24 cellular contexts compared by ENCODE assay signal in the genomic region with DNA sequence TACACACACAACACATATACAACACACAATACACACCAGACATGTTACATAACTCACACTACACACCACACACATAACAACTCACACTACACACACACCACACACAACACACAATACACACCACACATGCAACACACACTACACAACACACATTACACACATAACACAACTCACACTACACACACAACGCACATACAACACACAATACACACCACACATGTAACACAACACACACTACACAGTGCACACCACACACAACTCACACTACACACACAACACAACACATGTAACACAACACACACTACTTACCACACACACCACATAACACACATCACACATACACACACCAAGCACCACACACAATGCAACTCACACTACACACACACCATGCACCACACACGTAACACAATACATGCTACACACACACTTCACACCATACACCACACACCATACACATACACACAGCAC.
DNase-seq lines count a peak whose midpoint lies in the region; ATAC-seq, FAIRE-seq and TF ChIP-seq lines count a peak whose summit lies in the region.
"Had no signal": no experiment of that assay in that cellular context is flagged by ENCODE, and none has a peak within 500 bp of the region (broad histone marks: within the 10 kb centered on the region; RNA-seq: fewer than 3 reads in every experiment).

No MANE protein-coding gene starts in this region.

- H3K4ac ChIP-seq in trophoblast cell (ENCODE audit: low read depth, low read length), result no peak overlapping the region

- H2AK5ac ChIP-seq in trophoblast cell (ENCODE audit: low read length), result no peak overlapping the region

- no peak overlapping the region for H3K4me2 ChIP-seq in K562 (ENCODE audit: insufficient read depth, low read length)
- H3K4me2 ChIP-seq in trophoblast cell (ENCODE audit: low read length), result no peak overlapping the region
- H3K4me2 ChIP-seq: GM23338, KMS-11, SK-N-SH had no signal

- intact Hi-C loops in K562 (cut with micrococcal nuclease), result no loop called here

- H3K79me2 ChIP-seq in K562 (ENCODE audit: control insufficient read depth, insufficient read depth, low read length) (no peaks in the 10 kb centered on the region), trophoblast cell (ENCODE audit: control insufficient read depth, insufficient read depth, low read length, poor library complexity) (no peaks in the 10 kb centered on the region)

- H3K14ac ChIP-seq in trophoblast cell (ENCODE audit: low read length), result no peak overlapping the region

- H2AFZ ChIP-seq in K562 (ENCODE audit: low read depth, low read length), result no peak overlapping the region
- no peak overlapping the region for H2AFZ ChIP-seq in trophoblast cell (ENCODE audit: insufficient read depth, low read length, poor library complexity)
- H2AFZ ChIP-seq: GM23338 had no signal

- H3K9me3 ChIP-seq in K562 (replicated peaks; ENCODE audit: control insufficient read depth, insufficient read depth, low read depth, low read length) (no peaks in the 10 kb centered on the region; the same call in 1 of the 2 replicates), trophoblast cell (ENCODE audit: insufficient read depth, low read depth, low read length) (peaks cover 3% of the 10 kb centered on the region)
- H3K9me3 ChIP-seq: SK-N-SH had no signal

- H4K91ac ChIP-seq in trophoblast cell (ENCODE audit: low read depth, low read length), result no peak overlapping the region

- no peak overlapping the region for H3K27ac ChIP-seq in K562 (ENCODE audit: extremely low read depth, low read depth, low read length)
- H3K27ac ChIP-seq in trophoblast cell (ENCODE audit: low read depth, low read length), result no peak overlapping the region
- H3K27ac ChIP-seq: KMS-11 had no signal

- CTCF ChIA-PET in HEK293T (lab: Yijun Ruan, JAX), result no interaction called here
- CTCF ChIA-PET in K562 (lab: Yijun Ruan, JAX; ENCODE audit: low intra/inter-chr PET ratio), result no interaction called here

- H4K20me1 ChIP-seq in K562 (replicated peaks; ENCODE audit: control insufficient read depth, insufficient read depth, low read length), result 0 out of 2 replicates have a peak, but pooled peaks cover 4% of the 10 kb centered on the region

- H3K9me1 ChIP-seq in K562 (ENCODE audit: control insufficient read depth, insufficient read depth, low read length), result no peaks in the 10 kb centered on the region

- H3K27me3 ChIP-seq in K562 (ENCODE audit: control insufficient read depth in 2 of 2, insufficient read depth in 2 of 2, low read length in 2 of 2), result peaks cover 2 to 12% of the 10 kb centered on the region in 2 experiments; a peak in 4 of 5 replicates
- H3K27me3 ChIP-seq in trophoblast cell (ENCODE audit: insufficient read depth, low read length), result no peaks in the 10 kb centered on the region

- FAIRE-seq in GM12891 (lab: Jason Lieb, UNC), result peak; percentile 72
- FAIRE-seq in K562 (lab: Jason Lieb, UNC), result peak; percentile 74
- FAIRE-seq: A204.1 had no signal

- no peak for TF ChIP-seq CTCF in K562 (IDR thresholded peaks at IDR 0.05 in 2 of 3, conservative IDR thresholded peaks at IDR 0.05 in 1 of 3; ENCODE audit: insufficient read depth in 2 of 3, low read depth in 1 of 3, low read length in 3 of 3)

- H3K23ac ChIP-seq in trophoblast cell (ENCODE audit: low read length), result peak overlapping the region; percentile 47

- no TSS peak for BruUV-seq in K562 (replicated peaks; lab: Mats Ljungman, UMichigan)

- no peak for TF ChIP-seq EP300 in K562 (IDR thresholded peaks at IDR 0.05; ENCODE audit: low read length)

- H2BK5ac ChIP-seq in trophoblast cell (ENCODE audit: low read depth, low read length, poor library complexity), result no peak overlapping the region

- in situ Hi-C loops in K562 (cut with MboI), result no loop called here

- no peak overlapping the region for H4K8ac ChIP-seq in trophoblast cell (ENCODE audit: low read depth, low read length)

- no peaks in the 10 kb centered on the region for H3K79me1 ChIP-seq in trophoblast cell (ENCODE audit: low read length)

- TF ChIP-seq POLR2A in GM12891 (IDR thresholded peaks at IDR 0.05; ENCODE audit: low read depth, low read length), result no peak
- TF ChIP-seq POLR2A in K562 (conservative IDR thresholded peaks at IDR 0.05), result no peak

- no peak for DNase-seq in GM12891 (ENCODE audit: insufficient read length, low spot score)
- no peak for DNase-seq in HEK293T (ENCODE audit: extremely low spot score)
- no peak for DNase-seq in K562 (ENCODE audit: extremely low read depth in 1 of 4, low spot score in 3 of 4)
- no peak for DNase-seq in trophoblast cell
- DNase-seq: C1 segment of cervical spinal cord; CD4-positive, alpha-beta memory T cell; COR-L47; MM.1S; NCI-H2029; NCI-H446; NCI-H526; NCI-H82; NK-92 treated with Interleukin-12 subunit alpha and Interleukin-12 subunit beta, amount 100 ng/mL, for 24 hours; PC-3; SK-N-SH; SW 1271 had no signal

- H3K36me3 ChIP-seq in K562 (ENCODE audit: control insufficient read depth, insufficient read depth, low read length), result no peaks in the 10 kb centered on the region
- H3K36me3 ChIP-seq in trophoblast cell (ENCODE audit: control insufficient read depth in 1 of 2, insufficient read depth in 2 of 2, low read length in 2 of 2), result peaks cover 2 to 7% of the 10 kb centered on the region in 2 experiments

- no peak for TF ChIP-seq RAD21 in K562 (CRISPR knock-in tag; conservative IDR thresholded peaks at IDR 0.05 in 1 of 2, IDR thresholded peaks at IDR 0.05 in 1 of 2)

- H3K4me3 ChIP-seq in K562 (no peak overlapping the region), trophoblast cell (ENCODE audit: low read depth, low read length) (peak overlapping the region; percentile 54)
- H3K4me3 ChIP-seq: GM23338 had no signal

- 8% methylated on average over 2 of the region's 2 CpGs for WGBS in K562 (ENCODE audit: insufficient coverage, low coverage, missing lambda C conversion rate)
- WGBS in trophoblast cell (ENCODE audit: extremely low coverage, insufficient coverage, insufficient read length), result 100% methylated on average over 1 of the region's 2 CpGs

- H3K18ac ChIP-seq in trophoblast cell (ENCODE audit: low read length), result no peak overlapping the region

- POLR2A ChIA-PET in HEK293T (lab: Yijun Ruan, JAX), result no interaction called here
- POLR2A ChIA-PET in K562 (lab: Yijun Ruan, JAX), result no interaction called here

- H4K12ac ChIP-seq in trophoblast cell (ENCODE audit: low read depth, low read length), result no peak overlapping the region

- H3K9ac ChIP-seq in K562 (ENCODE audit: insufficient read depth in 1 of 2, low read depth in 2 of 2, low read length in 2 of 2) (no peak overlapping the region), trophoblast cell (ENCODE audit: low read length) (no peak overlapping the region)
- H3K9ac ChIP-seq: KMS-11, SK-N-SH had no signal

- H2BK12ac ChIP-seq in trophoblast cell (ENCODE audit: low read length), result no peak overlapping the region

- H3K4me1 ChIP-seq in K562 (replicated peaks in 1 of 2; ENCODE audit: control insufficient read depth in 2 of 2, insufficient read depth in 2 of 2, low read length in 2 of 2), result no peaks in the 10 kb centered on the region
- H3K4me1 ChIP-seq in trophoblast cell (ENCODE audit: control insufficient read depth in 1 of 2, insufficient read depth in 2 of 2, low read length in 2 of 2), result no peaks in the 10 kb centered on the region

- no peak overlapping the region for H2BK120ac ChIP-seq in trophoblast cell (ENCODE audit: insufficient read depth, low read length, poor library complexity)

- no peak for ATAC-seq in K562
- no peak for ATAC-seq in GM21526 (IDR thresholded peaks at IDR 0.05; ENCODE audit: low FRiP score, unreplicated experiment)
- no peak for ATAC-seq in HG03139 (IDR thresholded peaks at IDR 0.05; ENCODE audit: unreplicated experiment)
- no peak for ATAC-seq in HG03097 (IDR thresholded peaks at IDR 0.05; ENCODE audit: low FRiP score, unreplicated experiment)
- ATAC-seq in GM18868 (IDR thresholded peaks at IDR 0.05; ENCODE audit: unreplicated experiment), result no peak
- ATAC-seq: GM23338, HCT116, PC-3 had no signal

TF ChIP-seq in GM12891, 5 proteins besides CTCF, POLR2A, EP300 and RAD21:
- TF ChIP-seq POU2F2 (IDR thresholded peaks at IDR 0.05; ENCODE audit: low read depth, low read length) (no peak), TAF1 (IDR thresholded peaks at IDR 0.05; ENCODE audit: low read depth, low read length) (no peak), POLR2AphosphoS5 (IDR thresholded peaks at IDR 0.05; ENCODE audit: low read depth, low read length) (no peak), SPI1 (IDR thresholded peaks at IDR 0.05; ENCODE audit: low read depth, low read length) (no peak), PAX5 (IDR thresholded peaks at IDR 0.05; ENCODE audit: insufficient read depth, low read length, severe bottlenecking) (no peak)
TF ChIP-seq in GM12891: peak in this region for 0.

TF ChIP-seq in HEK293T, 16 proteins besides CTCF, POLR2A, EP300 and RAD21 (continues in another document):
- no peak for TF ChIP-seq FOXK2 (IDR thresholded peaks at IDR 0.05)
- TF ChIP-seq SP1 (IDR thresholded peaks at IDR 0.05), result no peak
- TF ChIP-seq ZNF384 (IDR thresholded peaks at IDR 0.05), result no peak
- no peak for TF ChIP-seq SUZ12 (IDR thresholded peaks at IDR 0.05)
- TF ChIP-seq, protein P1, sequence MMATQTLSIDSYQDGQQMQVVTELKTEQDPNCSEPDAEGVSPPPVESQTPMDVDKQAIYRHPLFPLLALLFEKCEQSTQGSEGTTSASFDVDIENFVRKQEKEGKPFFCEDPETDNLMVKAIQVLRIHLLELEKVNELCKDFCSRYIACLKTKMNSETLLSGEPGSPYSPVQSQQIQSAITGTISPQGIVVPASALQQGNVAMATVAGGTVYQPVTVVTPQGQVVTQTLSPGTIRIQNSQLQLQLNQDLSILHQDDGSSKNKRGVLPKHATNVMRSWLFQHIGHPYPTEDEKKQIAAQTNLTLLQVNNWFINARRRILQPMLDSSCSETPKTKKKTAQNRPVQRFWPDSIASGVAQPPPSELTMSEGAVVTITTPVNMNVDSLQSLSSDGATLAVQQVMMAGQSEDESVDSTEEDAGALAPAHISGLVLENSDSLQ (IDR thresholded peaks at IDR 0.05), result no peak
- TF ChIP-seq FOXA1 (IDR thresholded peaks at IDR 0.05), result no peak

TF ChIP-seq in K562, 482 proteins besides CTCF, POLR2A, EP300 and RAD21 (continues in another document):
- TF ChIP-seq ARNT (IDR thresholded peaks at IDR 0.05), result 0 out of 4 replicates have a peak, but pooled peaks of 1 of the 2 experiments have one; percentile 20
- 0 out of 2 replicates have a peak, but pooled peaks have one; percentile 12 for TF ChIP-seq NR2C2 (CRISPR knock-in tag; IDR thresholded peaks at IDR 0.05)
- TF ChIP-seq NR2C2 (tag; IDR thresholded peaks at IDR 0.05), result no peak
- TF ChIP-seq SMARCA5 (IDR thresholded peaks at IDR 0.05), result 0 out of 2 replicates have a peak, but pooled peaks have one; percentile 71
- 0 out of 4 replicates have a peak, but pooled peaks of 1 of the 2 experiments have one; percentile 30 for TF ChIP-seq TRIM24 (IDR thresholded peaks at IDR 0.05)
- TF ChIP-seq TSC22D4 (tag; IDR thresholded peaks at IDR 0.05), result 0 out of 2 replicates have a peak, but pooled peaks have one; percentile 7
